Comparison of ENCODE assay signal across 16 cellular contexts in genomic region chr11:539971-540481, GRCh38. TPM values are rescaled to one million over a fixed set of nuclear protein-coding genes. Genes with fewer than 3 reads are reported as not detected.
DNase-seq lines count a peak whose midpoint lies in the region; ATAC-seq and TF ChIP-seq lines count a peak whose summit lies in the region.
"Had no signal": no experiment of that assay in that cellular context is flagged by ENCODE, and none has a peak within 500 bp of the region (broad histone marks: within the 10 kb centered on the region; RNA-seq: fewer than 3 reads in every experiment).

No MANE protein-coding gene starts in this region.

- no peak overlapping the region for H3K4me3 Mint-ChIP-seq in glutamatergic neuron (ENCODE audit: unreplicated experiment)
- H3K4me3 Mint-ChIP-seq: B cell; CD8-positive, alpha-beta T cell had no signal

- H3K27me3 ChIP-seq in NT2/D1 (ENCODE audit: insufficient read depth, insufficient read length) (peaks cover 26% of the 10 kb centered on the region), osteoblast (ENCODE audit: insufficient read depth, low read length) (no peaks in the 10 kb centered on the region)

- no peak overlapping the region for H3K4me3 ChIP-seq in NT2/D1 (ENCODE audit: insufficient read length, low read depth)
- H3K4me3 ChIP-seq in osteoblast (ENCODE audit: insufficient read depth, low read length): no peak overlapping the region
- H3K4me3 ChIP-seq: HAP-1 had no signal

- H3K27me3 Mint-ChIP-seq in glutamatergic neuron (ENCODE audit: unreplicated experiment): peaks cover 4% of the 10 kb centered on the region
- H3K27me3 Mint-ChIP-seq: B cell had no signal

- no peaks in the 10 kb centered on the region for H3K4me1 Mint-ChIP-seq in glutamatergic neuron (ENCODE audit: low read depth, unreplicated experiment)

- no peak for TF ChIP-seq CTCF in glutamatergic neuron (IDR thresholded peaks at IDR 0.05; ENCODE audit: partially characterized antibody, unreplicated experiment)
- TF ChIP-seq CTCF in osteoblast (IDR thresholded peaks at IDR 0.05; ENCODE audit: extremely low read depth, low read depth, low read length): no peak

- no peak overlapping the region for H2AFZ ChIP-seq in osteoblast (ENCODE audit: low read length)

- no peaks in the 10 kb centered on the region for H3K9me3 ChIP-seq in NT2/D1 (ENCODE audit: insufficient read depth, low read length)
- H3K9me3 ChIP-seq in osteoblast (ENCODE audit: low read depth, low read length): no peaks in the 10 kb centered on the region
- H3K9me3 ChIP-seq: HAP-1, SK-N-SH had no signal

- DNase-seq in NT2/D1 (ENCODE audit: low read depth, low spot score) (no peak), glutamatergic neuron (peak; percentile 5), osteoblast (ENCODE audit: insufficient read length, low spot score, missing footprints) (peak; percentile 87), Kasumi-1 (lab: John Stamatoyannopoulos, UW) (no peak)
- DNase-seq: IMR-90, NCI-H1105, NCI-H1694, NCI-H2107, NCI-H2227 treated with DMSO at 0.1 percent for 48 hours, NCI-H524 treated with DMSO at 0.1 percent for 48 hours, SHP77, SK-N-SH had no signal

- H3K4me1 ChIP-seq in NT2/D1 (ENCODE audit: insufficient read depth, insufficient read length) (peaks cover 28% of the 10 kb centered on the region), osteoblast (ENCODE audit: insufficient read depth, low read length) (peaks cover 13% of the 10 kb centered on the region)
- H3K4me1 ChIP-seq: HAP-1 had no signal

- H3K9ac ChIP-seq in NT2/D1 (ENCODE audit: insufficient read length, low read depth): peak overlapping the region; percentile 44
- H3K9ac ChIP-seq: SK-N-SH had no signal

- no peak overlapping the region for H3K4me2 ChIP-seq in osteoblast (ENCODE audit: insufficient read depth, low read length)
- H3K4me2 ChIP-seq: SK-N-SH had no signal

- H4K20me1 ChIP-seq in osteoblast (ENCODE audit: insufficient read depth, low read length): no peaks in the 10 kb centered on the region

- H3K36me3 Mint-ChIP-seq in glutamatergic neuron (ENCODE audit: unreplicated experiment): no peaks in the 10 kb centered on the region

- H3K36me3 ChIP-seq in NT2/D1 (ENCODE audit: insufficient read depth, insufficient read length, low read length): no peaks in the 10 kb centered on the region
- no peaks in the 10 kb centered on the region for H3K36me3 ChIP-seq in osteoblast (ENCODE audit: insufficient read depth, low read length)
- H3K36me3 ChIP-seq: HAP-1 had no signal

- H3K9me3 Mint-ChIP-seq in glutamatergic neuron (ENCODE audit: unreplicated experiment): peaks cover 5% of the 10 kb centered on the region
- H3K9me3 Mint-ChIP-seq: CD8-positive, alpha-beta T cell had no signal

- no peak for ATAC-seq in GM21737 (IDR thresholded peaks at IDR 0.05; ENCODE audit: unreplicated experiment)
- ATAC-seq: CD8-positive, alpha-beta T cell had no signal

- no peak overlapping the region for H3K27ac Mint-ChIP-seq in glutamatergic neuron (ENCODE audit: unreplicated experiment)
- H3K27ac Mint-ChIP-seq: B cell; CD8-positive, alpha-beta T cell had no signal

- no peak overlapping the region for H3K27ac ChIP-seq in osteoblast (ENCODE audit: low read depth, low read length)

- no peaks in the 10 kb centered on the region for H3K79me2 ChIP-seq in osteoblast (ENCODE audit: insufficient read depth, low read length)

RNA-seq across cellular contexts. Expression of gene LRRC56, which starts 2.7 kb away (rescaled TPM):
- total RNA-seq in glutamatergic neuron (ENCODE audit: unreplicated experiment) (2.6 TPM), osteoblast (0.88 and 1.1 TPM in 2 replicates)

RNA-seq across cellular contexts. Expression of gene HRAS, which starts 4.7 kb away (rescaled TPM):
- total RNA-seq in glutamatergic neuron (ENCODE audit: unreplicated experiment): 140 TPM
- 28.6 and 35.7 TPM in 2 replicates for total RNA-seq in osteoblast

RNA-seq across cellular contexts. Expression of gene LMNTD2, which starts 20.5 kb away (rescaled TPM):
- total RNA-seq in glutamatergic neuron (ENCODE audit: unreplicated experiment): 2.3 TPM
- total RNA-seq in osteoblast: 0.29 and 0.36 TPM in 2 replicates

RNA-seq across cellular contexts. Expression of gene RASSF7, which starts 20.7 kb away (rescaled TPM):
- total RNA-seq in glutamatergic neuron (ENCODE audit: unreplicated experiment) (9.4 TPM), osteoblast (2.4 and 6.2 TPM in 2 replicates)

RNA-seq across cellular contexts. Expression of gene RNH1, which starts 33.0 kb away (rescaled TPM):
- 85.9 TPM for total RNA-seq in glutamatergic neuron (ENCODE audit: unreplicated experiment)
- 441 and 506 TPM in 2 replicates for total RNA-seq in osteoblast

Comparison
In these comparisons a context has a peak if more than half of its experiments do, and no peak if none do; other contexts are left out.
1. DNase-seq: peak in glutamatergic neuron (single experiment) and osteoblast (single experiment); none in NT2/D1 (single experiment) and Kasumi-1 (0 of 2).